ENCODE assay signal across 32 cellular contexts in genomic region chr10:56679578-56679977, GRCh38.
"Had no signal": no experiment of that assay in that cellular context is flagged by ENCODE, and none has a peak within 500 bp of the region (broad histone marks: within the 10 kb centered on the region; RNA-seq: fewer than 3 reads in every experiment).

No MANE protein-coding gene starts in this region.

- H3K36me3 ChIP-seq: adrenal gland, brain microvascular endothelial cell, breast epithelium, cardiac muscle cell had no signal

- H3K27ac ChIP-seq: adrenal gland, body of pancreas, brain microvascular endothelial cell, breast epithelium, cardiac muscle cell, VCaP had no signal

- DNase-seq: activated B cell treated with CpG ODN at 0.5 μM for 24 hours; activated CD4-positive, alpha-beta memory T cell treated with anti-CD3 and anti-CD28 coated beads for 36 hours; activated CD4-positive, alpha-beta T cell treated with anti-CD3 and anti-CD28 coated beads for 4 hours; activated CD4-positive, alpha-beta T cell treated with anti-CD3 and anti-CD28 coated beads, Interleukin-2, amount 10 ng/mL, durations not matched to agents 24 days and 14 days; activated CD4-positive, alpha-beta T cell treated with anti-CD3 and anti-CD28 coated beads, Interleukin-2, amount 50 U/mL, for 1 hour; activated CD4-positive, alpha-beta T cell treated with anti-CD3 and anti-CD28 coated beads, Interleukin-2, amount 50 U/mL, for 4 hours; activated CD4-positive, CD25-positive, alpha-beta regulatory T cell treated with anti-CD3 and anti-CD28 coated beads, Interleukin-2, amount 50 U/mL, for 72 hours; activated CD8-positive, alpha-beta memory T cell treated with anti-CD3 and anti-CD28 coated beads, Interleukin-2, amount 50 U/mL, for 4 hours; activated CD8-positive, alpha-beta T cell treated with anti-CD3 and anti-CD28 coated beads for 36 hours; activated effector memory CD4-positive, alpha-beta T cell treated with anti-CD3 and anti-CD28 coated beads, Interleukin-2, amount 50 U/mL, for 16 hours; activated gamma-delta T cell treated with Interleukin-2 at 50 U/mL for 16 hours; activated naive CD4-positive, alpha-beta T cell; activated naive CD4-positive, alpha-beta T cell treated with anti-CD3 and anti-CD28 coated beads for 36 hours; activated naive CD4-positive, alpha-beta T cell treated with anti-CD3 and anti-CD28 coated beads, Interleukin-2, amount 50 U/mL, for 16 hours; activated naive CD8-positive, alpha-beta T cell treated with anti-CD3 and anti-CD28 coated beads for 36 hours; activated T-cell treated with anti-CD3 and anti-CD28 coated beads for 4 hours; activated T-cell treated with anti-CD3 and anti-CD28 coated beads, Interleukin-2, amount 50 U/mL, for 1 hour; activated T-cell treated with anti-CD3 and anti-CD28 coated beads, Interleukin-2, amount 50 U/mL, for 4 hours; activated T-cell treated with anti-CD3 and anti-CD28 coated beads, Interleukin-2, amount 50 U/mL, for 72 hours; adrenal gland; amniotic stem cell; aorta; body of pancreas; brain microvascular endothelial cell; caudate nucleus; cerebellar nuclear complex; T-helper 17 cell had no signal

- H3K4me3 ChIP-seq: adrenal gland, body of pancreas, breast epithelium, cardiac muscle cell had no signal

- H3K27me3 ChIP-seq: adrenal gland, body of pancreas, brain microvascular endothelial cell, breast epithelium, cardiac muscle cell had no signal

- H3K4me1 ChIP-seq: adrenal gland, body of pancreas, breast epithelium had no signal

- H3K9me3 ChIP-seq: adrenal gland had no signal

- FAIRE-seq: astrocyte, TTC549 had no signal
